Comparison of ENCODE assay signal across 23 cellular contexts in the genomic region with DNA sequence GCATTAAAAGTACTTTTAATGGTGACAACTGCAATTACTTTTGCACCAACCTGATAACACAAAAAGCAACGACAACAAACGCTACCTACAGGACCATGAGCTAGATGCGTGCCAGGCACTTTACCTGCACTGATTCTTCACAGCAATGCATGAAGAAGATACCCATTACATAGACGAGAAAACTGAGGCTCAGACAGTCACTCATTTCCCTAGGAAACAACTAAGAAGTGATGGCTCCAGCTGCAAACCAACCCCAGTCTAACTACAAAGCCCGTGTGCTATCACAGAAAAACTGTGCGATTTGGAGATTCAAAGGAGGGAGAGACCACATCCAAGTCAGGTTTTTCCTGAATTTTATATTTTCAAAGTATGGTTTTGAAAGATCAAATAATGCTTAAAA.
DNase-seq lines count a peak whose midpoint lies in the region; ATAC-seq, FAIRE-seq and TF ChIP-seq lines count a peak whose summit lies in the region.
"Had no signal": no experiment of that assay in that cellular context is flagged by ENCODE, and none has a peak within 500 bp of the region (broad histone marks: within the 10 kb centered on the region; RNA-seq: fewer than 3 reads in every experiment).

No MANE protein-coding gene starts in this region.

- 15% methylated on average over 6 of the region's 6 CpGs for WGBS in HepG2 (ENCODE audit: low lambda C conversion rate)
- WGBS in right lobe of liver (ENCODE audit: insufficient coverage, low coverage, low lambda C conversion rate, missing lambda C conversion rate), result 65% methylated on average over 6 of the region's 6 CpGs

- H3K4me2 ChIP-seq in HepG2 (ENCODE audit: low read depth, low read length) (no peak overlapping the region), Karpas-422 (ENCODE audit: low read depth, low read length, poor library complexity, severe bottlenecking) (peak overlapping the region; percentile 80)

- no TSS peak for BruUV-seq in HepG2 (replicated peaks; lab: Mats Ljungman, UMichigan)

- H3K9me3 ChIP-seq in HepG2 (ENCODE audit: low read length) (no peaks in the 10 kb centered on the region), right lobe of liver (no peaks in the 10 kb centered on the region), Karpas-422 (ENCODE audit: low read length) (no peaks in the 10 kb centered on the region)
- H3K9me3 ChIP-seq: HAP-1 had no signal

- POLR2A ChIA-PET in HepG2 (lab: Yijun Ruan, JAX), result no interaction called here

- H3K36me3 ChIP-seq in HepG2 (replicated peaks in 1 of 2; ENCODE audit: control insufficient read depth in 1 of 2, insufficient read depth in 2 of 2, low read length in 2 of 2) (no peaks in the 10 kb centered on the region), right lobe of liver (no peaks in the 10 kb centered on the region), Karpas-422 (ENCODE audit: insufficient read depth, low read length) (no peaks in the 10 kb centered on the region)
- H3K36me3 ChIP-seq: HAP-1 had no signal

- ATAC-seq in HepG2 (no peak), right lobe of liver (no peak), naive B cell (ENCODE audit: low read depth in 2 of 2) (no peak), GM19351 (IDR thresholded peaks at IDR 0.05; ENCODE audit: unreplicated experiment) (no peak), GM19452 (IDR thresholded peaks at IDR 0.05; ENCODE audit: unreplicated experiment) (no peak), HG03442 (IDR thresholded peaks at IDR 0.05; ENCODE audit: unreplicated experiment) (no peak)

- peaks cover 0 to 8% of the 10 kb centered on the region in 2 donors for H3K36me3 Mint-ChIP-seq in naive B cell
- H3K36me3 Mint-ChIP-seq: CD4-positive, alpha-beta memory T cell had no signal

- no peak for FAIRE-seq in HepG2 (lab: Jason Lieb, UNC)
- FAIRE-seq: A204.1, GM12892, H54 had no signal

- H3K4me1 ChIP-seq in HepG2 (ENCODE audit: insufficient read depth, low read length), result no peaks in the 10 kb centered on the region
- no peaks in the 10 kb centered on the region for H3K4me1 ChIP-seq in right lobe of liver
- H3K4me1 ChIP-seq in Karpas-422 (ENCODE audit: low read length), result peaks cover 96% of the 10 kb centered on the region
- H3K4me1 ChIP-seq: HAP-1 had no signal

- TF ChIP-seq CTCF in HepG2 (CRISPR knock-in tag; IDR thresholded peaks at IDR 0.05) (no peak), right lobe of liver (IDR thresholded peaks at IDR 0.05) (no peak)

- CTCF ChIA-PET in HepG2 (lab: Yijun Ruan, JAX; ENCODE audit: low intra/inter-chr PET ratio, low total read pairs), result no interaction called here

- peaks cover 47 to 68% (median 66%) of the 10 kb centered on the region in 3 donors for H3K4me1 Mint-ChIP-seq in naive B cell

- H3K27me3 ChIP-seq in HepG2 (ENCODE audit: control insufficient read depth in 1 of 2, insufficient read depth in 2 of 2, low read length in 2 of 2) (peaks cover 0 to 29% of the 10 kb centered on the region in 2 experiments; a peak in 3 of 5 replicates), right lobe of liver (no peaks in the 10 kb centered on the region), Karpas-422 (ENCODE audit: low read length) (no peaks in the 10 kb centered on the region)

- in situ Hi-C loops in HepG2 (cut with HindIII; ENCODE audit: extremely low pct_ligation_motif_present, low pct_unique_long_range_greater_than_20kb), result no loop called here

- TF ChIP-seq RAD21 in HepG2 (CRISPR knock-in tag; IDR thresholded peaks at IDR 0.05), result no peak

- peaks cover 0 to 9% (median 6%) of the 10 kb centered on the region in 7 donors for H3K9me3 Mint-ChIP-seq in naive B cell
- H3K9me3 Mint-ChIP-seq: HFFc6 had no signal

- H3K27me3 Mint-ChIP-seq in naive B cell, result no peaks in the 10 kb centered on the region
- H3K27me3 Mint-ChIP-seq: B cell had no signal

- DNase-seq in HepG2 (ENCODE audit: low spot score) (no peak), right lobe of liver (no peak), Karpas-422 (no peak), naive B cell (no peak), putamen (ENCODE audit: low spot score) (no peak)
- DNase-seq: C1 segment of cervical spinal cord; Calu3; CD4-positive, alpha-beta memory T cell; COR-L47; DMS53; DMS79 treated with DMSO at 0.1 percent for 48 hours; GF-D8; GOT3; HFFc6 had no signal

- no peak overlapping the region for H3K4me3 Mint-ChIP-seq in naive B cell
- H3K4me3 Mint-ChIP-seq: CD4-positive, alpha-beta memory T cell; HFFc6 had no signal

- H3K4me3 ChIP-seq in HepG2 (replicated peaks in 1 of 3; ENCODE audit: insufficient read depth in 1 of 3, low read depth in 2 of 3, low read length in 3 of 3) (no peak overlapping the region), right lobe of liver (no peak overlapping the region), Karpas-422 (ENCODE audit: low read length) (no peak overlapping the region)
- H3K4me3 ChIP-seq: HAP-1 had no signal

- no peaks in the 10 kb centered on the region for H3K9me2 ChIP-seq in Karpas-422 (replicated peaks; ENCODE audit: insufficient read depth, low read length)

- intact Hi-C loops in HepG2 (cut with micrococcal nuclease; ENCODE audit: unreplicated experiment), result no loop called here
- intact Hi-C loops in right lobe of liver (cut with DNase I), result no loop called here

- no peak for TF ChIP-seq POLR2A in HepG2 (IDR thresholded peaks at IDR 0.05; ENCODE audit: insufficient read depth in 1 of 2, low read depth in 2 of 2, low read length in 2 of 2)
- TF ChIP-seq POLR2A in right lobe of liver (IDR thresholded peaks at IDR 0.05), result no peak

- peak overlapping the region in 4 of 6 donors; percentile 45 to 96 (median 87) for H3K27ac Mint-ChIP-seq in naive B cell
- H3K27ac Mint-ChIP-seq: CD4-positive, alpha-beta memory T cell; HFFc6 had no signal

- H3K9ac ChIP-seq in HepG2 (ENCODE audit: insufficient read depth, low read depth, low read length) (no peak overlapping the region), Karpas-422 (ENCODE audit: low read length) (no peak overlapping the region)

- TF ChIP-seq EP300 in HepG2 (IDR thresholded peaks at IDR 0.05; ENCODE audit: low read depth in 2 of 2, low read length in 2 of 2), result no peak
- TF ChIP-seq EP300 in HepG2 (CRISPR knock-in tag; IDR thresholded peaks at IDR 0.05; ENCODE audit: borderline replicate concordance), result no peak

- H3K79me2 ChIP-seq in HepG2 (ENCODE audit: insufficient read depth, low read length) (no peaks in the 10 kb centered on the region), Karpas-422 (ENCODE audit: low read length) (no peaks in the 10 kb centered on the region)

- H2AFZ ChIP-seq in HepG2 (ENCODE audit: low read length) (no peak overlapping the region), Karpas-422 (ENCODE audit: low read length) (no peak overlapping the region)

- H3K27ac ChIP-seq in HepG2 (ENCODE audit: extremely low read length, insufficient read depth, low read length), result no peak overlapping the region
- no peak overlapping the region for H3K27ac ChIP-seq in right lobe of liver
- H3K27ac ChIP-seq in Karpas-422 (ENCODE audit: low read length), result peak overlapping the region; percentile 99
- H3K27ac ChIP-seq: 22Rv1 had no signal

- H4K20me1 ChIP-seq in HepG2 (ENCODE audit: insufficient read depth, low read length) (no peaks in the 10 kb centered on the region), Karpas-422 (ENCODE audit: insufficient read depth, low read depth, low read length) (no peaks in the 10 kb centered on the region)

TF ChIP-seq in HepG2, 621 proteins besides CTCF, POLR2A, EP300 and RAD21:
- peak; percentile 59 for TF ChIP-seq ZNF629 (CRISPR knock-in tag; conservative IDR thresholded peaks at IDR 0.05)
- TF ChIP-seq ZBTB42 (CRISPR knock-in tag; IDR thresholded peaks at IDR 0.05), result no peak
